ENCODE assay signal across 23 cellular contexts in genomic region chr18:50301074-50301473, GRCh38. TPM values are rescaled to one million over a fixed set of nuclear protein-coding genes. Genes with fewer than 3 reads are reported as not detected.
"Had no signal": no experiment of that assay in that cellular context is flagged by ENCODE, and none has a peak within 500 bp of the region (broad histone marks: within the 10 kb centered on the region; RNA-seq: fewer than 3 reads in every experiment).

No MANE protein-coding gene starts in this region.

- ATAC-seq: HepG2, Panc1, PC-3, T-cell had no signal

- H3K9ac ChIP-seq: KMS-11, SK-N-SH had no signal

- FAIRE-seq: HepG2 had no signal

- H3K27ac ChIP-seq: KMS-11, RWPE1 had no signal

- DNase-seq: IMR-90; Kasumi-1; MM.1S; NCI-H1092 treated with DMSO at 0.1 percent for 48 hours; NCI-H146; NCI-H1694 treated with DMSO at 0.1 percent for 48 hours; NCI-H2081; NCI-H2171; NCI-H226; NCI-H446; NCI-H510A; NCI-H524 treated with DMSO at 0.1 percent for 48 hours; NCI-H82; NK-92 treated with Interleukin-12 subunit alpha and Interleukin-12 subunit beta, amount 100 ng/mL, for 24 hours; PC-3; SHP77; SK-N-SH; SW 1271; T-cell had no signal

- H3K4me2 ChIP-seq: KMS-11, SK-N-SH had no signal

RNA-seq across cellular contexts. Expression of gene CFAP53, which starts 34.8 kb away (rescaled TPM):
- total RNA-seq: PC-3 had no signal
